Comparison of ENCODE assay signal across 9 cellular contexts in genomic region chr11:62645660-62645933, GRCh38.
DNase-seq lines count a peak whose midpoint lies in the region; ATAC-seq lines count a peak whose summit lies in the region.
"Had no signal": no experiment of that assay in that cellular context is flagged by ENCODE, and none has a peak within 500 bp of the region (broad histone marks: within the 10 kb centered on the region; RNA-seq: fewer than 3 reads in every experiment).

No MANE protein-coding gene starts in this region.

- H3K36me3 ChIP-seq in iPS-18a (ENCODE audit: control insufficient read depth, low read depth, low read length) (peaks cover 30% of the 10 kb centered on the region), stomach smooth muscle (ENCODE audit: control insufficient read depth in 2 of 2, insufficient read depth in 2 of 2, low read length in 2 of 2) (peaks cover 18 to 20% of the 10 kb centered on the region in 2 donors)

- DNase-seq in NCI-H2227 treated with DMSO at 0.1 percent for 48 hours (lab: John Stamatoyannopoulos, UW), result peak; percentile 24
- DNase-seq in NCI-H2227 (lab: John Stamatoyannopoulos, UW; ENCODE audit: unreplicated experiment), result no peak
- peak; percentile 33 to 38 for DNase-seq in activated T-cell treated with anti-CD3 and anti-CD28 coated beads, Interleukin-2, amount 50 U/mL, for 48 hours
- DNase-seq in retina, result no peak
- DNase-seq in NCI-H1048 (lab: John Stamatoyannopoulos, UW), result no peak
- DNase-seq: COR-L47 had no signal

- no peaks in the 10 kb centered on the region for H3K9me3 ChIP-seq in iPS-18a (ENCODE audit: control insufficient read depth, low read depth, low read length)
- H3K9me3 ChIP-seq in stomach smooth muscle (ENCODE audit: control insufficient read depth in 2 of 2, low read length in 2 of 2), result no peaks in the 10 kb centered on the region

- H3K4me1 ChIP-seq in iPS-18a (ENCODE audit: control insufficient read depth, low read depth, low read length) (no peaks in the 10 kb centered on the region), stomach smooth muscle (ENCODE audit: control insufficient read depth, insufficient read depth, low read length) (peaks cover 23% of the 10 kb centered on the region)

- no peak for ATAC-seq in HG03280 (IDR thresholded peaks at IDR 0.05; ENCODE audit: unreplicated experiment)

- H3K4me3 ChIP-seq in iPS-18a (ENCODE audit: low read length), result peak overlapping the region; percentile 99
- H3K4me3 ChIP-seq in stomach smooth muscle (ENCODE audit: low read length in 2 of 2), result peak overlapping the region; percentile 92

- H3K27me3 ChIP-seq in iPS-18a (ENCODE audit: control insufficient read depth, insufficient read depth, low read length) (no peaks in the 10 kb centered on the region), stomach smooth muscle (ENCODE audit: control insufficient read depth in 1 of 2, insufficient read depth in 2 of 2, low read length in 2 of 2) (no peaks in the 10 kb centered on the region)

- H3K9ac ChIP-seq in iPS-18a (ENCODE audit: low read length) (peak overlapping the region; percentile 98), stomach smooth muscle (ENCODE audit: low read length in 2 of 2) (peak overlapping the region; percentile 95)

- H3K27ac ChIP-seq in iPS-18a (ENCODE audit: low read length), result peak overlapping the region; percentile 96
- peak overlapping the region; percentile 89 for H3K27ac ChIP-seq in stomach smooth muscle (ENCODE audit: low read length)

Comparison
In these comparisons a context has a peak if more than half of its experiments do, and no peak if none do; other contexts are left out.
1. DNase-seq: peak in NCI-H2227 treated with DMSO at 0.1 percent for 48 hours (single experiment) and activated T-cell treated with anti-CD3 and anti-CD28 coated beads, Interleukin-2, amount 50 U/mL, for 48 hours (2 of 2); none in NCI-H2227 (single experiment), retina (single experiment) and NCI-H1048 (single experiment).